ENCODE assay signal across 13 cellular contexts in genomic region chr2:111632661-111633060, GRCh38.
A peak's percentile ranks its signal among the peaks of the same experiment; 100 is the strongest.
DNase-seq lines count a peak whose midpoint lies in the region; ATAC-seq, FAIRE-seq and TF ChIP-seq lines count a peak whose summit lies in the region.
"Had no signal": no experiment of that assay in that cellular context is flagged by ENCODE, and none has a peak within 500 bp of the region (broad histone marks: within the 10 kb centered on the region; RNA-seq: fewer than 3 reads in every experiment).

No MANE protein-coding gene starts in this region.

- H3K18ac ChIP-seq in neuronal stem cell (ENCODE audit: low read length), result no peak overlapping the region

- ATAC-seq in HepG2 (no peak), right lobe of liver (no peak), upper lobe of right lung (peak; percentile 50)

- H3K9me3 Mint-ChIP-seq in dendritic cell treated with granulocyte-macrophage colony-stimulating factor and Interleukin-4, amounts not matched to agents 40 ng/mL and 50 ng/mL, for 4 days, result peaks cover 36% of the 10 kb centered on the region

- no peak overlapping the region for H2BK15ac ChIP-seq in neuronal stem cell (ENCODE audit: low read length)

- H3K4me3 Mint-ChIP-seq in dendritic cell treated with granulocyte-macrophage colony-stimulating factor and Interleukin-4, amounts not matched to agents 40 ng/mL and 50 ng/mL, for 4 days, result no peak overlapping the region
- H3K4me3 Mint-ChIP-seq: IgD-negative memory B cell had no signal

- no peaks in the 10 kb centered on the region for H3F3A ChIP-seq in OCI-LY1 (ENCODE audit: insufficient read depth, low read length)

- H3K9ac ChIP-seq in HepG2 (ENCODE audit: insufficient read depth, low read depth, low read length) (no peak overlapping the region), OCI-LY1 (ENCODE audit: low read length) (no peak overlapping the region), neuronal stem cell (ENCODE audit: low read depth, low read length, poor library complexity) (no peak overlapping the region)
- H3K9ac ChIP-seq: BLaER1 had no signal

- H3K9me3 ChIP-seq in HepG2 (ENCODE audit: low read length) (peaks cover 10% of the 10 kb centered on the region; the same call in 1 of the 2 replicates), right lobe of liver (no peaks in the 10 kb centered on the region), OCI-LY1 (ENCODE audit: low read length) (peaks cover 27% of the 10 kb centered on the region), upper lobe of right lung (no peaks in the 10 kb centered on the region), neuronal stem cell (replicated peaks in 1 of 2; ENCODE audit: control insufficient read depth in 2 of 2, insufficient read depth in 1 of 2, low read depth in 1 of 2, low read length in 2 of 2) (peaks cover 3 to 16% of the 10 kb centered on the region in 2 donors)

- H3K4me1 Mint-ChIP-seq in dendritic cell treated with granulocyte-macrophage colony-stimulating factor and Interleukin-4, amounts not matched to agents 40 ng/mL and 50 ng/mL, for 4 days (ENCODE audit: low read depth), result peaks cover 35% of the 10 kb centered on the region
- H3K4me1 Mint-ChIP-seq: IgD-negative memory B cell had no signal

- no peaks in the 10 kb centered on the region for H3K79me1 ChIP-seq in neuronal stem cell (ENCODE audit: low read depth, low read length)

- peaks cover 3 to 29% of the 10 kb centered on the region in 2 experiments; a peak in 4 of 5 replicates for H3K27me3 ChIP-seq in HepG2 (ENCODE audit: control insufficient read depth in 1 of 2, insufficient read depth in 2 of 2, low read length in 2 of 2)
- H3K27me3 ChIP-seq in right lobe of liver, result no peaks in the 10 kb centered on the region
- H3K27me3 ChIP-seq in OCI-LY1 (ENCODE audit: insufficient read depth, low read length), result no peaks in the 10 kb centered on the region
- no peaks in the 10 kb centered on the region for H3K27me3 ChIP-seq in upper lobe of right lung
- H3K27me3 ChIP-seq in neuronal stem cell (ENCODE audit: control insufficient read depth in 3 of 3, insufficient read depth in 3 of 3, low read depth in 1 of 3, low read length in 3 of 3), result peaks cover 0 to 5% (median 0%) of the 10 kb centered on the region in 3 experiments
- H3K27me3 ChIP-seq: BLaER1 had no signal

- H3K4me1 ChIP-seq in HepG2 (ENCODE audit: insufficient read depth, low read length) (no peaks in the 10 kb centered on the region), right lobe of liver (no peaks in the 10 kb centered on the region), OCI-LY1 (ENCODE audit: insufficient read depth, low read length, severe bottlenecking) (peaks cover 25% of the 10 kb centered on the region), upper lobe of right lung (no peaks in the 10 kb centered on the region), neuronal stem cell (ENCODE audit: control insufficient read depth in 2 of 2, insufficient read depth in 1 of 2, low read depth in 1 of 2, low read length in 2 of 2) (peaks cover 0 to 3% of the 10 kb centered on the region in 2 donors)
- H3K4me1 ChIP-seq: BLaER1 had no signal

- H2BK5ac ChIP-seq in neuronal stem cell (ENCODE audit: low read length), result no peak overlapping the region

- CTCF ChIA-PET in HepG2 (lab: Yijun Ruan, JAX; ENCODE audit: low intra/inter-chr PET ratio, low total read pairs), result no interaction called here

- H3K4me3 ChIP-seq in HepG2 (replicated peaks in 1 of 3; ENCODE audit: insufficient read depth in 1 of 3, low read depth in 2 of 3, low read length in 3 of 3), result no peak overlapping the region
- H3K4me3 ChIP-seq in right lobe of liver, result no peak overlapping the region
- no peak overlapping the region for H3K4me3 ChIP-seq in OCI-LY1 (ENCODE audit: low read depth, low read length, poor library complexity, severe bottlenecking)
- no peak overlapping the region for H3K4me3 ChIP-seq in upper lobe of right lung
- H3K4me3 ChIP-seq in neuronal stem cell (ENCODE audit: low read length in 2 of 2), result no peak overlapping the region
- H3K4me3 ChIP-seq: BLaER1 had no signal

- H3K79me2 ChIP-seq in HepG2 (ENCODE audit: insufficient read depth, low read length), result no peaks in the 10 kb centered on the region
- H3K79me2 ChIP-seq in OCI-LY1 (ENCODE audit: insufficient read depth, low read length), result no peaks in the 10 kb centered on the region

- DNase-seq in HepG2 (ENCODE audit: low spot score) (no peak), right lobe of liver (no peak), upper lobe of right lung (no peak), NCI-H2107 (lab: John Stamatoyannopoulos, UW) (no peak), DMS153 (lab: John Stamatoyannopoulos, UW) (no peak), neuronal stem cell (ENCODE audit: low spot score) (no peak)
- DNase-seq: activated effector memory CD4-positive, alpha-beta T cell treated with anti-CD3 and anti-CD28 coated beads, Interleukin-2, amount 50 U/mL, for 16 hours; NCI-H2081 had no signal

- FAIRE-seq in HepG2 (lab: Jason Lieb, UNC), result no peak
- FAIRE-seq: H1 had no signal

- H4K8ac ChIP-seq in neuronal stem cell (ENCODE audit: low read depth, low read length), result no peak overlapping the region

- TF ChIP-seq CTCF in HepG2 (CRISPR knock-in tag; IDR thresholded peaks at IDR 0.05) (no peak), right lobe of liver (IDR thresholded peaks at IDR 0.05) (no peak), OCI-LY1 (IDR thresholded peaks at IDR 0.05; ENCODE audit: low read length) (no peak), upper lobe of right lung (IDR thresholded peaks at IDR 0.05) (no peak)

- in situ Hi-C loops in HepG2 (cut with HindIII; ENCODE audit: extremely low pct_ligation_motif_present, low pct_unique_long_range_greater_than_20kb), result no loop called here

- no peak for TF ChIP-seq POLR2A in HepG2 (IDR thresholded peaks at IDR 0.05; ENCODE audit: insufficient read depth in 1 of 2, low read depth in 2 of 2, low read length in 2 of 2)
- no peak for TF ChIP-seq POLR2A in right lobe of liver (IDR thresholded peaks at IDR 0.05)

- H2AK5ac ChIP-seq in neuronal stem cell (ENCODE audit: low read depth, low read length), result no peak overlapping the region

- BruUV-seq in HepG2 (replicated peaks; lab: Mats Ljungman, UMichigan), result no TSS peak

- H3K27ac ChIP-seq in HepG2 (ENCODE audit: extremely low read length, insufficient read depth, low read length), result no peak overlapping the region
- H3K27ac ChIP-seq in right lobe of liver, result no peak overlapping the region
- H3K27ac ChIP-seq in OCI-LY1 (ENCODE audit: low read depth, low read length, poor library complexity, severe bottlenecking), result no peak overlapping the region
- no peak overlapping the region for H3K27ac ChIP-seq in upper lobe of right lung
- H3K27ac ChIP-seq in neuronal stem cell (replicated peaks; ENCODE audit: low read length), result no peak overlapping the region
- H3K27ac ChIP-seq: BLaER1 had no signal

- H3K27ac Mint-ChIP-seq in dendritic cell treated with granulocyte-macrophage colony-stimulating factor and Interleukin-4, amounts not matched to agents 40 ng/mL and 50 ng/mL, for 4 days, result peak overlapping the region; percentile 37
- H3K27ac Mint-ChIP-seq: IgD-negative memory B cell had no signal

- H3K14ac ChIP-seq in neuronal stem cell (ENCODE audit: low read length), result no peak overlapping the region

- H3K23ac ChIP-seq in neuronal stem cell (ENCODE audit: low read depth, low read length, poor library complexity), result no peak overlapping the region

- no peaks in the 10 kb centered on the region for H3K27me3 Mint-ChIP-seq in dendritic cell treated with granulocyte-macrophage colony-stimulating factor and Interleukin-4, amounts not matched to agents 40 ng/mL and 50 ng/mL, for 4 days
- H3K27me3 Mint-ChIP-seq: IgD-negative memory B cell had no signal

- no peak for TF ChIP-seq RAD21 in HepG2 (CRISPR knock-in tag; IDR thresholded peaks at IDR 0.05)

- no peak overlapping the region for H3K4ac ChIP-seq in neuronal stem cell (ENCODE audit: low read length)

- POLR2A ChIA-PET in HepG2 (lab: Yijun Ruan, JAX), result no interaction called here

- H4K20me1 ChIP-seq in HepG2 (ENCODE audit: insufficient read depth, low read length) (no peaks in the 10 kb centered on the region), OCI-LY1 (ENCODE audit: insufficient read depth, low read length) (no peaks in the 10 kb centered on the region)
- H4K20me1 ChIP-seq: BLaER1 had no signal

- no peak overlapping the region for H4K91ac ChIP-seq in neuronal stem cell (ENCODE audit: low read depth, low read length, poor library complexity)

- no peak overlapping the region for H2BK120ac ChIP-seq in neuronal stem cell (ENCODE audit: low read depth, low read length)

- H3K4me2 ChIP-seq in HepG2 (ENCODE audit: low read depth, low read length) (no peak overlapping the region), OCI-LY1 (ENCODE audit: low read length) (peak overlapping the region; percentile 25; the same call in 1 of the 2 replicates), neuronal stem cell (ENCODE audit: insufficient read depth, low read length, poor library complexity, severe bottlenecking) (no peak overlapping the region)
- H3K4me2 ChIP-seq: BLaER1 had no signal

- no peak overlapping the region for H2AFZ ChIP-seq in HepG2 (ENCODE audit: low read length)
- H2AFZ ChIP-seq in OCI-LY1 (ENCODE audit: low read length), result no peak overlapping the region
- H2AFZ ChIP-seq in neuronal stem cell (ENCODE audit: low read length), result no peak overlapping the region

- intact Hi-C loops in HepG2 (cut with micrococcal nuclease; ENCODE audit: unreplicated experiment) (no loop called here), right lobe of liver (cut with DNase I) (no loop called here), upper lobe of right lung (cut with DNase I) (no loop called here)
- intact Hi-C loops in dendritic cell treated with granulocyte-macrophage colony-stimulating factor and Interleukin-4, amounts not matched to agents 40 ng/mL and 50 ng/mL, for 4 days (cut with micrococcal nuclease), result no loop called here

- H3K9me2 ChIP-seq in OCI-LY1 (ENCODE audit: low read depth, low read length), result no peaks in the 10 kb centered on the region

- TF ChIP-seq EP300 in HepG2 (IDR thresholded peaks at IDR 0.05; ENCODE audit: low read depth in 2 of 2, low read length in 2 of 2), result no peak
- no peak for TF ChIP-seq EP300 in HepG2 (CRISPR knock-in tag; IDR thresholded peaks at IDR 0.05; ENCODE audit: borderline replicate concordance)

- H2BK12ac ChIP-seq in neuronal stem cell (ENCODE audit: low read length), result no peak overlapping the region

- no peaks in the 10 kb centered on the region for H3K36me3 ChIP-seq in HepG2 (replicated peaks in 1 of 2; ENCODE audit: control insufficient read depth in 1 of 2, insufficient read depth in 2 of 2, low read length in 2 of 2)
- no peaks in the 10 kb centered on the region for H3K36me3 ChIP-seq in right lobe of liver
- no peaks in the 10 kb centered on the region for H3K36me3 ChIP-seq in OCI-LY1 (ENCODE audit: insufficient read depth, low read length)
- no peaks in the 10 kb centered on the region for H3K36me3 ChIP-seq in upper lobe of right lung
- H3K36me3 ChIP-seq in neuronal stem cell (replicated peaks in 1 of 2; ENCODE audit: control insufficient read depth in 2 of 2, insufficient read depth in 2 of 2, low read length in 2 of 2), result no peaks in the 10 kb centered on the region
- H3K36me3 ChIP-seq: BLaER1 had no signal

- 13% methylated on average over 4 of the region's 4 CpGs for whole genome bisulfite sequencing in HepG2 (ENCODE audit: low lambda C conversion rate)
- 55% methylated on average over 4 of the region's 4 CpGs for WGBS in right lobe of liver (ENCODE audit: insufficient coverage, low coverage, low lambda C conversion rate, missing lambda C conversion rate)
- WGBS in neuronal stem cell (ENCODE audit: extremely low coverage in 2 of 2, insufficient read length in 2 of 2, insufficient replicate concordance in 1 of 2), 2 donors, result no CpG with 5 or more reads among the region's 4 CpGs

- H3K36me3 Mint-ChIP-seq in dendritic cell treated with granulocyte-macrophage colony-stimulating factor and Interleukin-4, amounts not matched to agents 40 ng/mL and 50 ng/mL, for 4 days (ENCODE audit: low read depth), result peaks cover 25% of the 10 kb centered on the region
